16 cellular contexts compared by ENCODE assay signal in the genomic region with DNA sequence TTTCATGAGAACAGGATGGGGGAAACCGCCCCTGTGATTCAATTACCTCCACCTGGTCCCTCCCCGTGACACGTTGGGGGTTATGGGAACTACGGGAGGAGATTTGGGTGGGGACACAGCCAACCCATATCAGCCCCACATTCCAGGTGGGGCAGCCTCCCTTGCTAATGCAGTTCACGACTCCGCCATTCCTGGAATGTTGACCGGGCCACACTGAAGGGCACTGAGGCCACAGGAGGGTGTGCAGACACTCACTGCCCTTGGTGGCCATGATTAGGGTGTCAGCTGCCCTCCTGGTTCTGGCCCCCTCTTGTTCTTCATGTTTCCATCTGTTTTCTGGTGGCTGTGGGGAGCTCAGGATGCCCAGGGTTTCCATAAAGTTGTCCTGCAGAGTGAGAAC.
DNase-seq lines count a peak whose midpoint lies in the region; ATAC-seq and TF ChIP-seq lines count a peak whose summit lies in the region.
"Had no signal": no experiment of that assay in that cellular context is flagged by ENCODE, and none has a peak within 500 bp of the region (broad histone marks: within the 10 kb centered on the region; RNA-seq: fewer than 3 reads in every experiment).

No MANE protein-coding gene starts in this region.

- H3K27ac Mint-ChIP-seq in neural progenitor cell: peak overlapping the region; percentile 69
- H3K27ac Mint-ChIP-seq in CD8-positive, alpha-beta T cell: no peak overlapping the region
- no peak overlapping the region for H3K27ac Mint-ChIP-seq in endothelial cell (ENCODE audit: unreplicated experiment)

- TF ChIP-seq CTCF in heart left ventricle (IDR thresholded peaks at IDR 0.05) (no peak), right atrium auricular region (IDR thresholded peaks at IDR 0.05) (no peak), RWPE1 (conservative IDR thresholded peaks at IDR 0.05; ENCODE audit: low read depth) (no peak), neural progenitor cell (IDR thresholded peaks at IDR 0.05) (no peak), sigmoid colon (IDR thresholded peaks at IDR 0.05) (no peak), endothelial cell (IDR thresholded peaks at IDR 0.05; ENCODE audit: unreplicated experiment) (no peak)
- no peak for TF ChIP-seq CTCF in CD8-positive, alpha-beta T cell (IDR thresholded peaks at IDR 0.05)

- no peak for ATAC-seq in heart left ventricle
- no peak for ATAC-seq in CD8-positive, alpha-beta T cell
- ATAC-seq: GM12878 had no signal

- in situ Hi-C loops in HAP-1 (cut with MboI; ENCODE audit: low sequenced_read_pairs): no loop called here

- H3K79me2 ChIP-seq in neural progenitor cell (ENCODE audit: low read depth): no peaks in the 10 kb centered on the region

- H3K4me3 ChIP-seq in heart left ventricle: no peak overlapping the region
- H3K4me3 ChIP-seq in right atrium auricular region: no peak overlapping the region
- no peak overlapping the region for H3K4me3 ChIP-seq in neural progenitor cell
- H3K4me3 ChIP-seq in sigmoid colon: no peak overlapping the region
- no peak overlapping the region for H3K4me3 ChIP-seq in CD8-positive, alpha-beta T cell (ENCODE audit: low read depth, low read length)
- no peak overlapping the region for H3K4me3 ChIP-seq in HAP-1
- H3K4me3 ChIP-seq: BLaER1, GM12878, GM23248 had no signal

- H4K20me1 ChIP-seq in neural progenitor cell (ENCODE audit: low read depth): no peaks in the 10 kb centered on the region
- H4K20me1 ChIP-seq: BLaER1 had no signal

- no peaks in the 10 kb centered on the region for H3K36me3 Mint-ChIP-seq in neural progenitor cell
- no peaks in the 10 kb centered on the region for H3K36me3 Mint-ChIP-seq in CD8-positive, alpha-beta T cell
- H3K36me3 Mint-ChIP-seq in endothelial cell (ENCODE audit: low read depth, unreplicated experiment): no peaks in the 10 kb centered on the region

- no peaks in the 10 kb centered on the region for H3K4me1 ChIP-seq in heart left ventricle
- H3K4me1 ChIP-seq in right atrium auricular region: peaks cover 0 to 7% of the 10 kb centered on the region in 2 donors
- H3K4me1 ChIP-seq in neural progenitor cell: no peaks in the 10 kb centered on the region
- peaks cover 0 to 14% (median 2%) of the 10 kb centered on the region in 4 donors for H3K4me1 ChIP-seq in sigmoid colon
- no peaks in the 10 kb centered on the region for H3K4me1 ChIP-seq in CD8-positive, alpha-beta T cell (ENCODE audit: insufficient read depth, low read length)
- H3K4me1 ChIP-seq in HAP-1: no peaks in the 10 kb centered on the region

- H3K9me3 ChIP-seq in heart left ventricle (no peaks in the 10 kb centered on the region), right atrium auricular region (no peaks in the 10 kb centered on the region), neural progenitor cell (ENCODE audit: low read depth) (no peaks in the 10 kb centered on the region), sigmoid colon (no peaks in the 10 kb centered on the region), HAP-1 (no peaks in the 10 kb centered on the region)
- H3K9me3 ChIP-seq in CD8-positive, alpha-beta T cell (ENCODE audit: low read length): no peaks in the 10 kb centered on the region
- H3K9me3 ChIP-seq: BLaER1 had no signal

- CTCF ChIA-PET in RWPE1 (lab: Yijun Ruan, JAX): no interaction called here
- CTCF ChIA-PET in CD8-positive, alpha-beta T cell (lab: Charles Lee): interaction anchor here (1.5 kb wide), 1 partner anchor 967 kb away, joined by 4 read pairs; no protein-coding TSS in a partner anchor

- H3K9me3 Mint-ChIP-seq in neural progenitor cell: no peaks in the 10 kb centered on the region
- H3K9me3 Mint-ChIP-seq in CD8-positive, alpha-beta T cell: no peaks in the 10 kb centered on the region
- no peaks in the 10 kb centered on the region for H3K9me3 Mint-ChIP-seq in endothelial cell (ENCODE audit: unreplicated experiment)

- H3K4me2 ChIP-seq in neural progenitor cell: no peak overlapping the region
- H3K4me2 ChIP-seq: BLaER1 had no signal

- H3K36me3 ChIP-seq in heart left ventricle: no peaks in the 10 kb centered on the region
- H3K36me3 ChIP-seq in right atrium auricular region: no peaks in the 10 kb centered on the region
- no peaks in the 10 kb centered on the region for H3K36me3 ChIP-seq in neural progenitor cell
- no peaks in the 10 kb centered on the region for H3K36me3 ChIP-seq in sigmoid colon
- H3K36me3 ChIP-seq in CD8-positive, alpha-beta T cell (ENCODE audit: insufficient read depth, low read length): no peaks in the 10 kb centered on the region
- H3K36me3 ChIP-seq in HAP-1 (replicated peaks): no peaks in the 10 kb centered on the region
- H3K36me3 ChIP-seq: BLaER1 had no signal

- WGBS in heart left ventricle, 4 donors: 71 to 81% (median 80%) methylated on average over 7 of the region's 7 CpGs
- WGBS in sigmoid colon, 2 donors: 63 to 83% methylated on average over 7 of the region's 7 CpGs

- H3K27me3 Mint-ChIP-seq in neural progenitor cell (ENCODE audit: insufficient read depth, low read depth) (no peaks in the 10 kb centered on the region), endothelial cell (ENCODE audit: unreplicated experiment) (peaks cover 3% of the 10 kb centered on the region)
- peaks cover 6% of the 10 kb centered on the region for H3K27me3 Mint-ChIP-seq in CD8-positive, alpha-beta T cell (ENCODE audit: low read depth)

- no peak overlapping the region for H3K4me3 Mint-ChIP-seq in neural progenitor cell
- no peak overlapping the region for H3K4me3 Mint-ChIP-seq in CD8-positive, alpha-beta T cell
- H3K4me3 Mint-ChIP-seq in endothelial cell (ENCODE audit: unreplicated experiment): no peak overlapping the region

- intact Hi-C loops in heart left ventricle (cut with DNase I) (loop anchor here in 1 of 10 donors (10.0 kb wide), 1 partner anchor 391 kb away; no protein-coding TSS in a partner anchor), sigmoid colon (cut with DNase I) (no loop called here)
- intact Hi-C loops in CD8-positive, alpha-beta T cell (cut with DNase I, micrococcal nuclease): no loop called here

- no peak for TF ChIP-seq EP300 in sigmoid colon (IDR thresholded peaks at IDR 0.05)

- peaks cover 0 to 22% (median 4%) of the 10 kb centered on the region in 9 donors for H3K27me3 ChIP-seq in heart left ventricle
- no peaks in the 10 kb centered on the region for H3K27me3 ChIP-seq in right atrium auricular region
- no peaks in the 10 kb centered on the region for H3K27me3 ChIP-seq in neural progenitor cell
- no peaks in the 10 kb centered on the region for H3K27me3 ChIP-seq in sigmoid colon
- H3K27me3 ChIP-seq in CD8-positive, alpha-beta T cell (ENCODE audit: insufficient read depth, low read length): no peaks in the 10 kb centered on the region
- H3K27me3 ChIP-seq in HAP-1 (ENCODE audit: low read depth): peaks cover 5% of the 10 kb centered on the region; the same call in 1 of the 2 replicates
- H3K27me3 ChIP-seq: BLaER1 had no signal

- H3K27ac ChIP-seq in heart left ventricle (no peak overlapping the region), right atrium auricular region (no peak overlapping the region), RWPE1 (peak overlapping the region; percentile 71), neural progenitor cell (no peak overlapping the region), sigmoid colon (no peak overlapping the region)
- no peak overlapping the region for H3K27ac ChIP-seq in CD8-positive, alpha-beta T cell (ENCODE audit: low read depth, low read length)
- H3K27ac ChIP-seq: BLaER1 had no signal

- H3K9ac ChIP-seq in neural progenitor cell: no peak overlapping the region
- H3K9ac ChIP-seq: BLaER1, GM23248 had no signal

- POLR2A ChIA-PET in RWPE1 (lab: Yijun Ruan, JAX; ENCODE audit: low non-redundant PET): no interaction called here
- POLR2A ChIA-PET in CD8-positive, alpha-beta T cell (lab: Charles Lee): no interaction called here

- DNase-seq in heart left ventricle: peak in 3 of 5 donors; percentile 3 to 44 (median 13)
- DNase-seq in right atrium auricular region (ENCODE audit: low spot score): no peak
- DNase-seq in RWPE1 (ENCODE audit: low spot score): no peak
- no peak for DNase-seq in neural progenitor cell (ENCODE audit: low spot score)
- DNase-seq in sigmoid colon: peak; percentile 29
- no peak for DNase-seq in CD8-positive, alpha-beta T cell
- DNase-seq in HAP-1 (ENCODE audit: low spot score in 2 of 2): no peak
- no peak for DNase-seq in endothelial cell (ENCODE audit: low spot score)
- DNase-seq: 8988T, AML-193, Calu3, DMS 273 treated with DMSO at 0.1 percent for 48 hours, GM23248, H7 had no signal

- H3F3A ChIP-seq in neural progenitor cell (ENCODE audit: low read depth): no peaks in the 10 kb centered on the region

- no peak overlapping the region for H2AFZ ChIP-seq in neural progenitor cell (replicated peaks)

- TF ChIP-seq POLR2A in heart left ventricle (IDR thresholded peaks at IDR 0.05) (no peak), sigmoid colon (IDR thresholded peaks at IDR 0.05) (no peak)

- H3K4me1 Mint-ChIP-seq in neural progenitor cell (peaks cover 11% of the 10 kb centered on the region), endothelial cell (ENCODE audit: unreplicated experiment) (no peaks in the 10 kb centered on the region)
- H3K4me1 Mint-ChIP-seq in CD8-positive, alpha-beta T cell (ENCODE audit: low read depth): no peaks in the 10 kb centered on the region

Comparison
In these comparisons a context has a peak if more than half of its experiments do, and no peak if none do; other contexts are left out.
1. DNase-seq: peak in heart left ventricle (3 of 5) and sigmoid colon (single experiment); none in right atrium auricular region (single experiment), RWPE1 (single experiment), neural progenitor cell (single experiment), CD8-positive, alpha-beta T cell (0 of 7), HAP-1 (0 of 2) and endothelial cell (single experiment).